In genomic region chr1:51875291-51875772, GRCh38 we compare ENCODE assay signal across 14 cellular contexts. TPM values are rescaled to one million over a fixed set of nuclear protein-coding genes. Genes with fewer than 3 reads are reported as not detected.
A peak's percentile ranks its signal among the peaks of the same experiment; 100 is the strongest.
DNase-seq lines count a peak whose midpoint lies in the region; ATAC-seq, FAIRE-seq and TF ChIP-seq lines count a peak whose summit lies in the region.
"Had no signal": no experiment of that assay in that cellular context is flagged by ENCODE, and none has a peak within 500 bp of the region (broad histone marks: within the 10 kb centered on the region; RNA-seq: fewer than 3 reads in every experiment).

No MANE protein-coding gene starts in this region.

- H3K9me2 ChIP-seq in DOHH2 (replicated peaks; ENCODE audit: control insufficient read depth, low read length) = no peaks in the 10 kb centered on the region

- no peaks in the 10 kb centered on the region for H3K9me3 Mint-ChIP-seq in T-cell

- H3K27ac ChIP-seq in A549 (peak overlapping the region; percentile 27 to 64; a peak in 4 of 6 replicates), DOHH2 (ENCODE audit: low read depth, low read length) (no peak overlapping the region), ovary (no peak overlapping the region), kidney (ENCODE audit: low read depth in 2 of 2, low read length in 2 of 2) (no peak overlapping the region)
- H3K27ac ChIP-seq: thyroid gland had no signal

- CTCF ChIA-PET in A549 (lab: Yijun Ruan, JAX) = no interaction called here
- CTCF ChIA-PET in T-cell (lab: Charles Lee) = no interaction called here

- 66% methylated on average over 6 of the region's 6 CpGs for WGBS in A549 (ENCODE audit: missing lambda C conversion rate)
- 64 to 71% (median 64%) methylated on average over 6 of the region's 6 CpGs for WGBS in ovary, 3 donors

- H3F3A ChIP-seq in DOHH2 (ENCODE audit: control insufficient read depth, insufficient read depth) = 0 out of 2 replicates have a peak, but pooled peaks cover 3% of the 10 kb centered on the region

- FAIRE-seq in A549 (lab: Jason Lieb, UNC) (no peak), kidney (lab: Jason Lieb, UNC) (no peak)
- FAIRE-seq: GM12892 had no signal

- H4K20me1 ChIP-seq in DOHH2 (ENCODE audit: control insufficient read depth, insufficient read depth, low read depth, low read length) = peaks cover 3% of the 10 kb centered on the region

- POLR2A ChIA-PET in A549 (lab: Yijun Ruan, JAX) = no interaction called here
- POLR2A ChIA-PET in T-cell (lab: Charles Lee) = interaction anchor here in 1 of 2 donors (0.6 kb wide), 1 partner anchor 314 kb away, joined by 3 read pairs; no protein-coding TSS in a partner anchor

- TF ChIP-seq RAD21 in A549 (conservative IDR thresholded peaks at IDR 0.05 in 1 of 2, IDR thresholded peaks at IDR 0.05 in 1 of 2) = no peak

- no peaks in the 10 kb centered on the region for H3K27me3 Mint-ChIP-seq in T-cell

- no peaks in the 10 kb centered on the region for H3K9me3 ChIP-seq in A549
- H3K9me3 ChIP-seq in DOHH2 (ENCODE audit: control insufficient read depth, insufficient read depth, low read length) = no peaks in the 10 kb centered on the region
- H3K9me3 ChIP-seq in ovary = no peaks in the 10 kb centered on the region
- H3K9me3 ChIP-seq in kidney (ENCODE audit: control insufficient read depth in 1 of 2, low read length in 2 of 2) = no peaks in the 10 kb centered on the region
- H3K9me3 ChIP-seq: thyroid gland had no signal

- peaks cover 37% of the 10 kb centered on the region for H3K36me3 ChIP-seq in DOHH2 (ENCODE audit: control insufficient read depth, low read length)
- H3K36me3 ChIP-seq in ovary = no peaks in the 10 kb centered on the region
- no peaks in the 10 kb centered on the region for H3K36me3 ChIP-seq in kidney (ENCODE audit: control insufficient read depth in 1 of 2, insufficient read depth in 2 of 2, low read length in 2 of 2)
- H3K36me3 ChIP-seq: thyroid gland had no signal

- H3K4me3 ChIP-seq in A549 (no peak overlapping the region), DOHH2 (ENCODE audit: low read length) (peak overlapping the region; percentile 34), fibroblast of villous mesenchyme (ENCODE audit: low read depth, low read length) (peak overlapping the region; percentile 22), ovary (no peak overlapping the region), kidney (ENCODE audit: low read length in 2 of 2) (no peak overlapping the region)
- H3K4me3 ChIP-seq: thyroid gland had no signal

- H3K4me1 Mint-ChIP-seq in T-cell = peaks cover 44 to 48% (median 47%) of the 10 kb centered on the region in 3 donors

- H3K9ac ChIP-seq in kidney (ENCODE audit: low read length in 2 of 2) = no peak overlapping the region

- H3K4me3 Mint-ChIP-seq in T-cell = peak overlapping the region in 2 of 3 donors; percentile 39 to 57

- H3K27ac Mint-ChIP-seq in T-cell = no peak overlapping the region

- ATAC-seq in A549 = no peak
- ATAC-seq in T-cell (replicated peaks in 1 of 4) = no peak

- intact Hi-C loops in ovary (cut with DNase I) = loop anchor here in 1 of 4 donors (5.0 kb wide), 1 partner anchor 258 kb away; the partner anchor contains the start of gene OSBPL9
- intact Hi-C loops in kidney (cut with DNase I) = no loop called here

- peaks cover 80% of the 10 kb centered on the region for H3K79me2 ChIP-seq in DOHH2 (ENCODE audit: control insufficient read depth, low read length)

- H3K4me2 ChIP-seq in A549 (peak overlapping the region; percentile 86), DOHH2 (ENCODE audit: low read length) (peak overlapping the region; percentile 81)

- H3K4me1 ChIP-seq in A549 (peaks cover 26% of the 10 kb centered on the region), DOHH2 (ENCODE audit: control insufficient read depth, low read length) (peaks cover 39% of the 10 kb centered on the region), ovary (ENCODE audit: insufficient read depth) (peaks cover 15% of the 10 kb centered on the region), kidney (ENCODE audit: control insufficient read depth in 1 of 2, insufficient read depth in 1 of 2, low read depth in 1 of 2, low read length in 2 of 2) (peaks cover 4 to 6% of the 10 kb centered on the region in 2 donors)

- H3K36me3 Mint-ChIP-seq in T-cell = peaks cover 11% of the 10 kb centered on the region

- DNase-seq in A549 (ENCODE audit: low read depth in 1 of 2, low spot score in 1 of 2) (no peak), T-cell (no peak), fibroblast of villous mesenchyme (ENCODE audit: low read depth) (no peak), SHP77 (lab: John Stamatoyannopoulos, UW) (no peak), ovary (no peak), kidney (no peak), NCI-H2081 (lab: John Stamatoyannopoulos, UW) (no peak)
- DNase-seq: activated effector memory CD4-positive, alpha-beta T cell treated with anti-CD3 and anti-CD28 coated beads, Interleukin-2, amount 50 U/mL, for 16 hours; COR-L47; NCI-H446 treated with DMSO at 0.1 percent for 48 hours; occipital lobe; thyroid gland had no signal

- TF ChIP-seq EP300 in A549 (IDR thresholded peaks at IDR 0.05) (no peak), ovary (IDR thresholded peaks at IDR 0.05) (no peak)

- TF ChIP-seq POLR2A in A549 (IDR thresholded peaks at IDR 0.05; ENCODE audit: low read length) (no peak), ovary (IDR thresholded peaks at IDR 0.05) (no peak)

- TF ChIP-seq CTCF in A549 (IDR thresholded peaks at IDR 0.05) (no peak), DOHH2 (IDR thresholded peaks at IDR 0.05; ENCODE audit: low read depth, low read length, poor library complexity, severe bottlenecking) (no peak), fibroblast of villous mesenchyme (IDR thresholded peaks at IDR 0.05; ENCODE audit: insufficient read depth, low read depth, low read length) (no peak), ovary (IDR thresholded peaks at IDR 0.05) (no peak), kidney (IDR thresholded peaks at IDR 0.05; ENCODE audit: borderline replicate concordance, extremely low read depth, insufficient read depth) (no peak)

- no peaks in the 10 kb centered on the region for H3K27me3 ChIP-seq in DOHH2 (ENCODE audit: control insufficient read depth, low read length)
- no peaks in the 10 kb centered on the region for H3K27me3 ChIP-seq in ovary
- H3K27me3 ChIP-seq: thyroid gland had no signal

TF ChIP-seq in A549, 52 proteins besides CTCF, POLR2A, EP300 and RAD21:
- TF ChIP-seq MAFK (IDR thresholded peaks at IDR 0.05; ENCODE audit: partially characterized antibody) (peak; percentile 53), NFE2L2 (conservative IDR thresholded peaks at IDR 0.05; ENCODE audit: low read length) (0 out of 2 replicates have a peak, but pooled peaks have one; percentile 34), JUN (IDR thresholded peaks at IDR 0.05) (no peak), HDAC2 (IDR thresholded peaks at IDR 0.05) (no peak)
TF ChIP-seq in A549: peak in this region for 2.

RNA-seq across cellular contexts. Expression of gene NRDC, which starts 3.2 kb away (rescaled TPM):
- polyA plus RNA-seq in A549 (2011; rRNA removed) = 162 and 208 TPM in 2 replicates
- 48.3 and 59.6 TPM in 2 replicates for polyA plus RNA-seq in A549 (2012; cell fraction: cytosol; rRNA removed)
- 62.7 and 71.4 TPM in 2 replicates for polyA plus RNA-seq in A549 (2012; cell fraction: nucleus; rRNA removed)
- 119 to 129 TPM (median 126 TPM) in 3 replicates for polyA plus RNA-seq in A549 (2017; fragmentation: RNase III; extraction: RNeasy Plus Mini Kit Qiagen cat#74134 plus additional on column Dnase treatment)
- polyA minus RNA-seq in A549 (2011; rRNA and poly(A)+ RNA removed) = 111 and 148 TPM in 2 replicates
- total RNA-seq in T-cell = 100 to 1,000 TPM; 107 to 118 (median 110) TPM
- total RNA-seq in fibroblast of villous mesenchyme = 90.5 and 112 TPM in 2 replicates
- 100 to 1,000 TPM in 3 of 7 donors, 10 to 100 TPM in 4; 55.7 to 121 (median 88.6) TPM for total RNA-seq in ovary
- polyA plus RNA-seq in ovary = 10 to 100 TPM; 46.1 to 88.3 TPM
- total RNA-seq in kidney = 110 TPM
- polyA plus RNA-seq in kidney (ENCODE audit: insufficient read depth, low read depth, low replicate concordance) = 99.5 TPM

Comparison
In these comparisons a context has a peak if more than half of its experiments do, and no peak if none do; other contexts are left out.
1. H3K27ac ChIP-seq: peak in A549 (2 of 2); none in DOHH2 (single experiment), ovary (0 of 2) and kidney (0 of 2).
2. H3K4me3 ChIP-seq: peak in DOHH2 (single experiment) and fibroblast of villous mesenchyme (single experiment); none in A549 (single experiment), ovary (single experiment) and kidney (0 of 2).